In genomic region chr9:115262952-115263351, GRCh38 we compare ENCODE assay signal across 13 cellular contexts.
A peak's percentile ranks its signal among the peaks of the same experiment; 100 is the strongest.
DNase-seq lines count a peak whose midpoint lies in the region; ATAC-seq lines count a peak whose summit lies in the region.
"Had no signal": no experiment of that assay in that cellular context is flagged by ENCODE, and none has a peak within 500 bp of the region (broad histone marks: within the 10 kb centered on the region; RNA-seq: fewer than 3 reads in every experiment).

No MANE protein-coding gene starts in this region.

- H4K8ac ChIP-seq in mesenchymal stem cell (ENCODE audit: low read length): no peak overlapping the region

- H2BK120ac ChIP-seq in mesenchymal stem cell (ENCODE audit: low read depth, low read length): no peak overlapping the region

- no peaks in the 10 kb centered on the region for H3K36me3 Mint-ChIP-seq in activated naive CD4-positive, alpha-beta T cell treated with anti-CD3 and anti-CD28 coated beads, Interleukin-2, amount 10 ng/mL, durations not matched to agents 7 days and 5 days
- H3K36me3 Mint-ChIP-seq: activated CD4-positive, alpha-beta memory T cell treated with anti-CD3 and anti-CD28 coated beads for 36 hours had no signal

- H3K23ac ChIP-seq in mesenchymal stem cell (ENCODE audit: low read length in 2 of 2): no peak overlapping the region

- H2BK5ac ChIP-seq in mesenchymal stem cell (ENCODE audit: low read depth, low read length, poor library complexity, severe bottlenecking): peak overlapping the region; percentile 74

- H3K4ac ChIP-seq in mesenchymal stem cell (ENCODE audit: low read depth in 1 of 2, low read length in 2 of 2): no peak overlapping the region

- no peak overlapping the region for H3K27ac Mint-ChIP-seq in activated naive CD4-positive, alpha-beta T cell treated with anti-CD3 and anti-CD28 coated beads, Interleukin-2, amount 10 ng/mL, durations not matched to agents 7 days and 5 days
- H3K27ac Mint-ChIP-seq: activated CD4-positive, alpha-beta memory T cell treated with anti-CD3 and anti-CD28 coated beads for 36 hours had no signal

- H2BK12ac ChIP-seq in mesenchymal stem cell (ENCODE audit: low read length in 2 of 2): no peak overlapping the region

- H2AK5ac ChIP-seq in mesenchymal stem cell (ENCODE audit: low read length, severe bottlenecking): peak overlapping the region; percentile 64

- peaks cover 28% of the 10 kb centered on the region for H3K4me1 ChIP-seq in SJSA1 (replicated peaks)
- peaks cover 4% of the 10 kb centered on the region for H3K4me1 ChIP-seq in mesenchymal stem cell (ENCODE audit: control insufficient read depth, insufficient read depth, low read depth, low read length)
- H3K4me1 ChIP-seq: BLaER1 treated with 17β-estradiol and CSF1 and Interleukin-3, amounts not matched to agents 10 nM and 100 nM had no signal

- no peaks in the 10 kb centered on the region for H3K4me1 Mint-ChIP-seq in activated naive CD4-positive, alpha-beta T cell treated with anti-CD3 and anti-CD28 coated beads, Interleukin-2, amount 10 ng/mL, durations not matched to agents 7 days and 5 days
- H3K4me1 Mint-ChIP-seq: neural crest cell had no signal

- H3K4me3 ChIP-seq in SJSA1 (no peak overlapping the region), mesenchymal stem cell (ENCODE audit: insufficient read depth in 1 of 2, low read depth in 1 of 2, low read length in 2 of 2) (no peak overlapping the region)
- H3K4me3 ChIP-seq: BLaER1 treated with 17β-estradiol and CSF1 and Interleukin-3, amounts not matched to agents 10 nM and 100 nM had no signal

- no peak overlapping the region for H3K4me3 Mint-ChIP-seq in activated naive CD4-positive, alpha-beta T cell treated with anti-CD3 and anti-CD28 coated beads, Interleukin-2, amount 10 ng/mL, durations not matched to agents 7 days and 5 days
- H3K4me3 Mint-ChIP-seq: activated CD4-positive, alpha-beta memory T cell treated with anti-CD3 and anti-CD28 coated beads for 36 hours; neural crest cell had no signal

- H2BK15ac ChIP-seq in mesenchymal stem cell (ENCODE audit: low read depth, poor library complexity, severe bottlenecking): no peak overlapping the region

- ATAC-seq in GM18858 (IDR thresholded peaks at IDR 0.05; ENCODE audit: unreplicated experiment) (no peak), HG03432 (IDR thresholded peaks at IDR 0.05; ENCODE audit: unreplicated experiment) (no peak)
- ATAC-seq: HepG2 had no signal

- DNase-seq in Daoy (ENCODE audit: low read depth): peak; percentile 71
- DNase-seq in NCI-H1417 treated with DMSO at 0.1 percent for 48 hours (lab: John Stamatoyannopoulos, UW): peak; percentile 91
- DNase-seq in SJSA1 (ENCODE audit: low read depth in 1 of 2, low spot score in 2 of 2): no peak
- peak; percentile 16 for DNase-seq in mesenchymal stem cell
- no peak for DNase-seq in activated naive CD4-positive, alpha-beta T cell treated with anti-CD3 and anti-CD28 coated beads, Interleukin-2, amount 10 ng/mL, durations not matched to agents 7 days and 5 days
- no peak for DNase-seq in activated CD4-positive, alpha-beta T cell treated with anti-CD3 and anti-CD28 coated beads, Interleukin-2, amount 50 U/mL, for 48 hours
- DNase-seq: activated CD4-positive, alpha-beta memory T cell treated with anti-CD3 and anti-CD28 coated beads for 36 hours; activated gamma-delta T cell had no signal

- no peak overlapping the region for H3K14ac ChIP-seq in mesenchymal stem cell (ENCODE audit: low read length in 2 of 2)

- peak overlapping the region in 1 of 2 experiments; percentile 14 for H3K18ac ChIP-seq in mesenchymal stem cell (ENCODE audit: low read depth in 1 of 2, low read length in 2 of 2)

- no peaks in the 10 kb centered on the region for H3K79me1 ChIP-seq in mesenchymal stem cell (replicated peaks; ENCODE audit: low read length, poor library complexity, severe bottlenecking)

- CTCF ChIA-PET in activated naive CD4-positive, alpha-beta T cell treated with anti-CD3 and anti-CD28 coated beads, Interleukin-2, amount 10 ng/mL, durations not matched to agents 7 days and 5 days (lab: Charles Lee): no interaction called here

- H3K9me3 ChIP-seq in SJSA1 (replicated peaks): no peaks in the 10 kb centered on the region
- no peaks in the 10 kb centered on the region for H3K9me3 ChIP-seq in mesenchymal stem cell (ENCODE audit: control insufficient read depth, low read length)
- H3K9me3 ChIP-seq: BLaER1 treated with 17β-estradiol and CSF1 and Interleukin-3, amounts not matched to agents 10 nM and 100 nM had no signal

- H3K9me3 Mint-ChIP-seq in activated naive CD4-positive, alpha-beta T cell treated with anti-CD3 and anti-CD28 coated beads, Interleukin-2, amount 10 ng/mL, durations not matched to agents 7 days and 5 days: no peaks in the 10 kb centered on the region
- H3K9me3 Mint-ChIP-seq: activated CD4-positive, alpha-beta memory T cell treated with anti-CD3 and anti-CD28 coated beads for 36 hours had no signal

- H2AFZ ChIP-seq in mesenchymal stem cell (ENCODE audit: low read depth, low read length): no peak overlapping the region

- no peaks in the 10 kb centered on the region for H3K36me3 ChIP-seq in SJSA1
- H3K36me3 ChIP-seq in mesenchymal stem cell (ENCODE audit: control insufficient read depth in 1 of 2, insufficient read depth in 2 of 2, low read depth in 1 of 2, low read length in 2 of 2): no peaks in the 10 kb centered on the region
- H3K36me3 ChIP-seq: BLaER1 treated with 17β-estradiol and CSF1 and Interleukin-3, amounts not matched to agents 10 nM and 100 nM had no signal

- H3K27ac ChIP-seq in SJSA1: peak overlapping the region; percentile 52
- peak overlapping the region; percentile 87 for H3K27ac ChIP-seq in mesenchymal stem cell (ENCODE audit: low read length, poor library complexity, severe bottlenecking)
- H3K27ac ChIP-seq: BLaER1 treated with 17β-estradiol and CSF1 and Interleukin-3, amounts not matched to agents 10 nM and 100 nM had no signal

- peak overlapping the region; percentile 2 for H3K9ac ChIP-seq in mesenchymal stem cell (ENCODE audit: low read length)
- H3K9ac ChIP-seq: BLaER1 treated with 17β-estradiol and CSF1 and Interleukin-3, amounts not matched to agents 10 nM and 100 nM had no signal

- no peak overlapping the region for H3K4me2 ChIP-seq in mesenchymal stem cell (ENCODE audit: low read length, poor library complexity, severe bottlenecking)
- H3K4me2 ChIP-seq: BLaER1 treated with 17β-estradiol and CSF1 and Interleukin-3, amounts not matched to agents 10 nM and 100 nM had no signal

- H3K27me3 ChIP-seq in SJSA1 (replicated peaks): no peaks in the 10 kb centered on the region
- H3K27me3 ChIP-seq in mesenchymal stem cell (ENCODE audit: control insufficient read depth in 1 of 2, insufficient read depth in 1 of 2, low read length in 2 of 2): no peaks in the 10 kb centered on the region
- H3K27me3 ChIP-seq: BLaER1 treated with 17β-estradiol and CSF1 and Interleukin-3, amounts not matched to agents 10 nM and 100 nM had no signal

- no peak overlapping the region for H4K91ac ChIP-seq in mesenchymal stem cell (ENCODE audit: low read length)

- peaks cover 3% of the 10 kb centered on the region for H3K27me3 Mint-ChIP-seq in activated naive CD4-positive, alpha-beta T cell treated with anti-CD3 and anti-CD28 coated beads, Interleukin-2, amount 10 ng/mL, durations not matched to agents 7 days and 5 days

Comparison
In these comparisons a context has a peak if more than half of its experiments do, and no peak if none do; other contexts are left out.
1. DNase-seq: peak in Daoy (single experiment), NCI-H1417 treated with DMSO at 0.1 percent for 48 hours (single experiment) and mesenchymal stem cell (single experiment); none in SJSA1 (0 of 2), activated naive CD4-positive, alpha-beta T cell treated with anti-CD3 and anti-CD28 coated beads, Interleukin-2, amount 10 ng/mL, durations not matched to agents 7 days and 5 days (single experiment) and activated CD4-positive, alpha-beta T cell treated with anti-CD3 and anti-CD28 coated beads, Interleukin-2, amount 50 U/mL, for 48 hours (0 of 2).